In the genomic region with DNA sequence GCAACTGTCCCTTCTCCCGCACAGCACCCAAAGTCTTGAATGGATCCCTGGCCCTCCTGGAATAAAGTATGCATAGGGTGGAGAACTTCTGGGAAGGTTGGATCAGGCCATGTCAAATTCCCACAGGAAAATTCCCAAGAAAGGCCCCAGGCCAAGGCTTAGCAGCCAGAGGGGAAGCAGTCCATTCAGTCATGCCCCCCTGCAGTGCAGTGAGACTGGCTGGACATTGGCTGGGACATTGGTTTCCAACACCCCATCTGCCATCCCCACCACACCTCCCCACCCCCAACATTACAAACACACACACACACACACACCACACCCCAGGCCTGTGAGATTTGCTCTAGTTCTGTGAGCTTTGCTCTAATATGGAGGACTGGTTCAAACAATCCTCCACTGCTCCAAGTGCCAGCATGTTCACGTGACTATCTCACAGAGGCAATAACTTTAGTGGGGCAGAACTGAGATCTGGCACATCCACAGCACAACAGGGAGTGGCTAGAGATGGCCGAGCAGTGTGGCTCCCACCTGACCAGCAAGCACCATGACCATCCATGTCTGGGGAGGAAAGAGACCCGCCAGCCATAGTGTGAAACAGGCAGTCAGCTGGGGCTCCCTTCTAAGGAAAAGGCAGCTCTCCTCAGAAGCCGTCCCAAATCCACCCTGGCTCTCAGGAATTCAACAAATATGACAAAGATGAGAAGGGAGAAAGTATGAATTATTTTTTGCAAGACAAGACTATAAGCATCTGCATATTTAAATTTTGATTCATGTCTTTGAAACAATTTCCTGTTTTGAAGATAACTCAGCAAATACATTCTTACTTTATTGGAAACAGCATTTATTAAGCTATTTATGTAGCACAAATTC, we compare ENCODE assay signal across 1 cellular context.
TF ChIP-seq lines count a peak whose summit lies in the region.

No MANE protein-coding gene starts in this region.

TF ChIP-seq in H1, 55 proteins besides CTCF, POLR2A, EP300 and RAD21:
- TF ChIP-seq ZNF274 (IDR thresholded peaks at IDR 0.05; ENCODE audit: borderline replicate concordance, extremely low read depth, low read length): no peak
